Comparison of ENCODE assay signal across 8 cellular contexts in the genomic region with DNA sequence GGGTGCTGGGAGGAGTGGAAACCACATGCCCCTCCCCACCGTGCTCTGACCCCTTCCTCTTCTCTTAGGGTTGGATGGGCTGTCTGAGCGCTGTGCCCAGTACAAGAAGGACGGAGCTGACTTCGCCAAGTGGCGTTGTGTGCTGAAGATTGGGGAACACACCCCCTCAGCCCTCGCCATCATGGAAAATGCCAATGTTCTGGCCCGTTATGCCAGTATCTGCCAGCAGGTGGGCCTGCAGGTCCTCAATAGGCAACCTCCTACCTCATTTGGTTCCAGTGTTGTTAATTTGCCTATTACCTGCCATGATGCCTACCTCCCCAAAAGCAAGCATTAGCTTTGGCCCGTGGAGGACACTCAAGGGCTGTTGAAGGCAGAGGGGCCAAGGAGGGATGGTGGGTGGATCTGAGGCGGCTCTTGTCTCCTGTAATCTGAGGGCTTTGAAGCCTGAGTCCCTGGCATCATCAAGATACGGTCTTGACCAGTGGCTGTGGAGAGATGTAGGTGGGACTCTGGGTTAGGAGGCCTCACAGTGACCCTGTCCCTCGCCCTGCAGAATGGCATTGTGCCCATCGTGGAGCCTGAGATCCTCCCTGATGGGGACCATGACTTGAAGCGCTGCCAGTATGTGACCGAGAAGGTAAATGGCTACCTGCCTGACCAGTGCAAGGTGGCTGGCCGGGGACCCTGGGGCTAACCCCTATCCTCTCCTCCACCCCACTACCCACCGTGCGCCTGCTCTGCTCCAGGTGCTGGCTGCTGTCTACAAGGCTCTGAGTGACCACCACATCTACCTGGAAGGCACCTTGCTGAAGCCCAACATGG.
DNase-seq lines count a peak whose midpoint lies in the region; ATAC-seq, FAIRE-seq and TF ChIP-seq lines count a peak whose summit lies in the region.

No MANE protein-coding gene starts in this region.

- H3K27me3 ChIP-seq in tibial artery: no peaks in the 10 kb centered on the region

- peak; percentile 37 for TF ChIP-seq CTCF in D721Med (IDR thresholded peaks at IDR 0.05; ENCODE audit: insufficient read depth, missing control alignments)
- peak; percentile 15 for TF ChIP-seq CTCF in tibial artery (IDR thresholded peaks at IDR 0.05)

- DNase-seq in D721Med (ENCODE audit: insufficient read length, low spot score): no peak
- DNase-seq in NCI-H69 (lab: John Stamatoyannopoulos, UW): peak; percentile 40
- peak; percentile 52 for DNase-seq in left kidney (ENCODE audit: low read depth, low spot score)
- no peak for DNase-seq in tibial artery
- DNase-seq in HTR-8/SVneo (ENCODE audit: insufficient read length, low spot score): no peak

- H3K36me3 ChIP-seq in tibial artery: peaks cover 66 to 73% (median 68%) of the 10 kb centered on the region in 3 donors

- no peak for FAIRE-seq in D721Med (lab: Jason Lieb, UNC)
- no peak for FAIRE-seq in HTR-8/SVneo (lab: Jason Lieb, UNC)

- H3K4me3 Mint-ChIP-seq in activated naive CD4-positive, alpha-beta T cell treated with anti-CD3 and anti-CD28 coated beads, Interleukin-2, amount 50 U/mL, for 24 hours: peak overlapping the region; percentile 74

- H3K4me1 Mint-ChIP-seq in activated naive CD4-positive, alpha-beta T cell treated with anti-CD3 and anti-CD28 coated beads, Interleukin-2, amount 50 U/mL, for 24 hours: peaks cover 30% of the 10 kb centered on the region

- peaks cover 0 to 50% (median 42%) of the 10 kb centered on the region in 4 donors for H3K4me1 ChIP-seq in tibial artery

- no peak for ATAC-seq in HG03342 (IDR thresholded peaks at IDR 0.05; ENCODE audit: unreplicated experiment)
- no peak for ATAC-seq in GM18498 (IDR thresholded peaks at IDR 0.05; ENCODE audit: unreplicated experiment)

- peak overlapping the region in 1 of 2 donors; percentile 19 for H3K4me3 ChIP-seq in tibial artery

- no peaks in the 10 kb centered on the region for H3K9me3 ChIP-seq in tibial artery

- no peaks in the 10 kb centered on the region for H3K27me3 Mint-ChIP-seq in activated naive CD4-positive, alpha-beta T cell treated with anti-CD3 and anti-CD28 coated beads, Interleukin-2, amount 50 U/mL, for 24 hours

- peaks cover 12% of the 10 kb centered on the region for H3K36me3 Mint-ChIP-seq in activated naive CD4-positive, alpha-beta T cell treated with anti-CD3 and anti-CD28 coated beads, Interleukin-2, amount 50 U/mL, for 24 hours

- peak overlapping the region; percentile 45 to 96 for H3K27ac ChIP-seq in tibial artery

- peak overlapping the region; percentile 87 for H3K27ac Mint-ChIP-seq in activated naive CD4-positive, alpha-beta T cell treated with anti-CD3 and anti-CD28 coated beads, Interleukin-2, amount 50 U/mL, for 24 hours

- intact Hi-C loops in tibial artery (cut with DNase I; ENCODE audit: low total_unique reads): no loop called here

- no peaks in the 10 kb centered on the region for H3K9me3 Mint-ChIP-seq in activated naive CD4-positive, alpha-beta T cell treated with anti-CD3 and anti-CD28 coated beads, Interleukin-2, amount 50 U/mL, for 24 hours

Comparison
In these comparisons a context has a peak if more than half of its experiments do, and no peak if none do; other contexts are left out.
1. DNase-seq: peak in NCI-H69 (single experiment) and left kidney (single experiment); none in D721Med (single experiment), tibial artery (0 of 2) and HTR-8/SVneo (single experiment).